Comparison of ENCODE assay signal across 1 cellular context in the genomic region with DNA sequence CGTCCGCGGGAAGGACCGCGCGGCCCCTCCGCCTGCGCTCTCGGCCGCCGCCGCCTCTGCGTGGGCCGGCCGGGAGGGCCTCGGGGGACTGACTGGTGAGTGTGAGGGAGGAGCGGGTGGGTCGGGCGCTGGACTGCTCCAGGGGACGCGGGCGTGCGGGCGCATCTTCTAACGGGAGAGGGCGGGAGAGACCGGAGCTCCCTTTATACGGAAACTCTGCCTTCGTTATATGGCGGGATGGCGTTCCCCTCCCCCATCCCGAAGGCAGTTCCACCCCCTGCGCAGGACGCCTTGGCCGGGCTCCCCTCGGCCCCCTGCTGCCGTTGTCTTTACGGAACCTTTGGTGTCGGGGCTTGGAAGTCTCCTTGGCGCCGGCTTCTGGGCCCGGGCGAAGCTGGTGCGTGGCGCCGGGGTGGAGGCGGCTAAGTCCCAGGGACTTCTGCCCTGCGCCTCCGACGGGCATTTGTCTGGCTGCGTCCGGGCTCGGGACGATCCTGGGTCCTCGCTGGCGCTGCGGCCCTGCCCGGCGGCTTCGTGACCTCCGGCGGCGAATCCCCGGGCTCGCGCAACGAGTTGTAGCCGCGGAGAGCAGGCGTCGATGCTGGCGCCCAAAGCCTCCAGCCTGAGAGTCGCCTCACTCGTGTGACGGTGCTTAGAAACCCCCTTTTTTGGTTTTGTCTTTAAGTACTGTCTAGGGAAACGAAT.
TF ChIP-seq lines count a peak whose summit lies in the region.

No MANE protein-coding gene starts in this region.

TF ChIP-seq in H1, 55 proteins besides CTCF, POLR2A, EP300 and RAD21:
- peak; percentile 80 for TF ChIP-seq ASH2L (IDR thresholded peaks at IDR 0.05; ENCODE audit: low read length)
- TF ChIP-seq SIX5 (IDR thresholded peaks at IDR 0.05; ENCODE audit: low read depth, low read length) = no peak
- TF ChIP-seq SRF (IDR thresholded peaks at IDR 0.05; ENCODE audit: low read depth, low read length) = no peak
- TF ChIP-seq CHD2 (IDR thresholded peaks at IDR 0.05; ENCODE audit: low read length) = peak; percentile 14; the same call in 1 of the 2 replicates
- TF ChIP-seq PHF8 (conservative IDR thresholded peaks at IDR 0.05; ENCODE audit: low read depth, low read length) = peak; percentile 59; the same call in 1 of the 2 replicates
- no peak for TF ChIP-seq GTF2F1 (IDR thresholded peaks at IDR 0.05; ENCODE audit: borderline replicate concordance, low read depth, low read length)
- TF ChIP-seq KDM4A (IDR thresholded peaks at IDR 0.05; ENCODE audit: low read depth, low read length, severe bottlenecking) = peak; percentile 73
- TF ChIP-seq CTBP2 (IDR thresholded peaks at IDR 0.05; ENCODE audit: borderline replicate concordance, insufficient read depth, insufficient read length, low read length) = peak; percentile 10
- TF ChIP-seq, protein P1, sequence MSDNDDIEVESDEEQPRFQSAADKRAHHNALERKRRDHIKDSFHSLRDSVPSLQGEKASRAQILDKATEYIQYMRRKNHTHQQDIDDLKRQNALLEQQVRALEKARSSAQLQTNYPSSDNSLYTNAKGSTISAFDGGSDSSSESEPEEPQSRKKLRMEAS (IDR thresholded peaks at IDR 0.05) = 0 out of 2 replicates have a peak, but pooled peaks have one; percentile 9
- TF ChIP-seq SIN3A (conservative IDR thresholded peaks at IDR 0.05 in 1 of 2, IDR thresholded peaks at IDR 0.05 in 1 of 2; ENCODE audit: low read depth in 1 of 2, low read length in 2 of 2) = peak; percentile 6 to 64; a peak in 1 of 4 replicates
- TF ChIP-seq RBBP5 (IDR thresholded peaks at IDR 0.05; ENCODE audit: borderline replicate concordance, low read depth, low read length) = peak; percentile 88; the same call in 1 of the 2 replicates
- TF ChIP-seq YY1 (IDR thresholded peaks at IDR 0.05; ENCODE audit: low read depth, low read length) = peak; percentile 16; the same call in 1 of the 2 replicates
